Comparison of ENCODE assay signal across 1 cellular context in genomic region chr1:179955318-179955638, GRCh38.
TF ChIP-seq lines count a peak whose summit lies in the region.

No MANE protein-coding gene starts in this region.

TF ChIP-seq in K562, 482 proteins besides CTCF, POLR2A, EP300 and RAD21 (continued from another document and continues in another):
- TF ChIP-seq MLX (CRISPR knock-in tag; conservative IDR thresholded peaks at IDR 0.05) (no peak), POLR2AphosphoS5 (IDR thresholded peaks at IDR 0.05; ENCODE audit: control insufficient read depth, insufficient read depth, low read depth, low read length) (0 out of 2 replicates have a peak, but pooled peaks have one; percentile 40), NR4A1 (CRISPR knock-in tag; IDR thresholded peaks at IDR 0.05) (no peak), NR4A1 (tag; IDR thresholded peaks at IDR 0.05) (no peak), C11orf30 (IDR thresholded peaks at IDR 0.05; ENCODE audit: low read depth) (no peak), TSHZ1 (CRISPR knock-in tag; IDR thresholded peaks at IDR 0.05) (no peak), SLC30A9 (CRISPR knock-in tag; IDR thresholded peaks at IDR 0.05) (0 out of 2 replicates have a peak, but pooled peaks have one; percentile 26), ETS2 (tag; IDR thresholded peaks at IDR 0.05; ENCODE audit: borderline replicate concordance, poor library complexity, severe bottlenecking) (no peak), NR3C1 (CRISPR knock-in tag; IDR thresholded peaks at IDR 0.05) (0 out of 2 replicates have a peak, but pooled peaks have one; percentile 1), ZNF217 (CRISPR knock-in tag; IDR thresholded peaks at IDR 0.05) (peak; percentile 2; the same call in 1 of the 2 replicates), ESRRB (CRISPR knock-in tag; IDR thresholded peaks at IDR 0.05; ENCODE audit: borderline replicate concordance) (no peak), ZNF586 (CRISPR knock-in tag; conservative IDR thresholded peaks at IDR 0.05) (no peak), CHAMP1 (IDR thresholded peaks at IDR 0.05) (no peak), LCOR (CRISPR knock-in tag; IDR thresholded peaks at IDR 0.05) (peak; percentile 68; the same call in 1 of the 2 replicates), KLF1 (tag; IDR thresholded peaks at IDR 0.05) (no peak), ZFP30 (CRISPR knock-in tag; IDR thresholded peaks at IDR 0.05; ENCODE audit: borderline replicate concordance) (no peak), MYNN (IDR thresholded peaks at IDR 0.05) (no peak), MYNN (CRISPR knock-in tag; IDR thresholded peaks at IDR 0.05) (no peak), ZBTB34 (CRISPR knock-in tag; IDR thresholded peaks at IDR 0.05) (no peak), ARID2 (IDR thresholded peaks at IDR 0.05) (no peak), ZBTB7A (IDR thresholded peaks at IDR 0.05; ENCODE audit: borderline replicate concordance, control insufficient read depth, low read depth, low read length) (no peak), RBM25 (IDR thresholded peaks at IDR 0.05; ENCODE audit: low read depth, low read length, severe bottlenecking) (no peak), FOXK2 (conservative IDR thresholded peaks at IDR 0.05 in 1 of 2, IDR thresholded peaks at IDR 0.05 in 1 of 2; ENCODE audit: low read depth in 2 of 2) (no peak), ZSCAN29 (IDR thresholded peaks at IDR 0.05) (no peak)
- TF ChIP-seq, protein P1, sequence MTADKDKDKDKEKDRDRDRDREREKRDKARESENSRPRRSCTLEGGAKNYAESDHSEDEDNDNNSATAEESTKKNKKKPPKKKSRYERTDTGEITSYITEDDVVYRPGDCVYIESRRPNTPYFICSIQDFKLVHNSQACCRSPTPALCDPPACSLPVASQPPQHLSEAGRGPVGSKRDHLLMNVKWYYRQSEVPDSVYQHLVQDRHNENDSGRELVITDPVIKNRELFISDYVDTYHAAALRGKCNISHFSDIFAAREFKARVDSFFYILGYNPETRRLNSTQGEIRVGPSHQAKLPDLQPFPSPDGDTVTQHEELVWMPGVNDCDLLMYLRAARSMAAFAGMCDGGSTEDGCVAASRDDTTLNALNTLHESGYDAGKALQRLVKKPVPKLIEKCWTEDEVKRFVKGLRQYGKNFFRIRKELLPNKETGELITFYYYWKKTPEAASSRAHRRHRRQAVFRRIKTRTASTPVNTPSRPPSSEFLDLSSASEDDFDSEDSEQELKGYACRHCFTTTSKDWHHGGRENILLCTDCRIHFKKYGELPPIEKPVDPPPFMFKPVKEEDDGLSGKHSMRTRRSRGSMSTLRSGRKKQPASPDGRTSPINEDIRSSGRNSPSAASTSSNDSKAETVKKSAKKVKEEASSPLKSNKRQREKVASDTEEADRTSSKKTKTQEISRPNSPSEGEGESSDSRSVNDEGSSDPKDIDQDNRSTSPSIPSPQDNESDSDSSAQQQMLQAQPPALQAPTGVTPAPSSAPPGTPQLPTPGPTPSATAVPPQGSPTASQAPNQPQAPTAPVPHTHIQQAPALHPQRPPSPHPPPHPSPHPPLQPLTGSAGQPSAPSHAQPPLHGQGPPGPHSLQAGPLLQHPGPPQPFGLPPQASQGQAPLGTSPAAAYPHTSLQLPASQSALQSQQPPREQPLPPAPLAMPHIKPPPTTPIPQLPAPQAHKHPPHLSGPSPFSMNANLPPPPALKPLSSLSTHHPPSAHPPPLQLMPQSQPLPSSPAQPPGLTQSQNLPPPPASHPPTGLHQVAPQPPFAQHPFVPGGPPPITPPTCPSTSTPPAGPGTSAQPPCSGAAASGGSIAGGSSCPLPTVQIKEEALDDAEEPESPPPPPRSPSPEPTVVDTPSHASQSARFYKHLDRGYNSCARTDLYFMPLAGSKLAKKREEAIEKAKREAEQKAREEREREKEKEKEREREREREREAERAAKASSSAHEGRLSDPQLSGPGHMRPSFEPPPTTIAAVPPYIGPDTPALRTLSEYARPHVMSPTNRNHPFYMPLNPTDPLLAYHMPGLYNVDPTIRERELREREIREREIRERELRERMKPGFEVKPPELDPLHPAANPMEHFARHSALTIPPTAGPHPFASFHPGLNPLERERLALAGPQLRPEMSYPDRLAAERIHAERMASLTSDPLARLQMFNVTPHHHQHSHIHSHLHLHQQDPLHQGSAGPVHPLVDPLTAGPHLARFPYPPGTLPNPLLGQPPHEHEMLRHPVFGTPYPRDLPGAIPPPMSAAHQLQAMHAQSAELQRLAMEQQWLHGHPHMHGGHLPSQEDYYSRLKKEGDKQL (CRISPR knock-in tag; IDR thresholded peaks at IDR 0.05; ENCODE audit: borderline replicate concordance), result 0 out of 2 replicates have a peak, but pooled peaks have one; percentile 21
- TF ChIP-seq, protein P2, sequence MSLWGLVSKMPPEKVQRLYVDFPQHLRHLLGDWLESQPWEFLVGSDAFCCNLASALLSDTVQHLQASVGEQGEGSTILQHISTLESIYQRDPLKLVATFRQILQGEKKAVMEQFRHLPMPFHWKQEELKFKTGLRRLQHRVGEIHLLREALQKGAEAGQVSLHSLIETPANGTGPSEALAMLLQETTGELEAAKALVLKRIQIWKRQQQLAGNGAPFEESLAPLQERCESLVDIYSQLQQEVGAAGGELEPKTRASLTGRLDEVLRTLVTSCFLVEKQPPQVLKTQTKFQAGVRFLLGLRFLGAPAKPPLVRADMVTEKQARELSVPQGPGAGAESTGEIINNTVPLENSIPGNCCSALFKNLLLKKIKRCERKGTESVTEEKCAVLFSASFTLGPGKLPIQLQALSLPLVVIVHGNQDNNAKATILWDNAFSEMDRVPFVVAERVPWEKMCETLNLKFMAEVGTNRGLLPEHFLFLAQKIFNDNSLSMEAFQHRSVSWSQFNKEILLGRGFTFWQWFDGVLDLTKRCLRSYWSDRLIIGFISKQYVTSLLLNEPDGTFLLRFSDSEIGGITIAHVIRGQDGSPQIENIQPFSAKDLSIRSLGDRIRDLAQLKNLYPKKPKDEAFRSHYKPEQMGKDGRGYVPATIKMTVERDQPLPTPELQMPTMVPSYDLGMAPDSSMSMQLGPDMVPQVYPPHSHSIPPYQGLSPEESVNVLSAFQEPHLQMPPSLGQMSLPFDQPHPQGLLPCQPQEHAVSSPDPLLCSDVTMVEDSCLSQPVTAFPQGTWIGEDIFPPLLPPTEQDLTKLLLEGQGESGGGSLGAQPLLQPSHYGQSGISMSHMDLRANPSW (CRISPR knock-in tag; IDR thresholded peaks at IDR 0.05), result 0 out of 2 replicates have a peak, but pooled peaks have one; percentile 31
